In the genomic region with DNA sequence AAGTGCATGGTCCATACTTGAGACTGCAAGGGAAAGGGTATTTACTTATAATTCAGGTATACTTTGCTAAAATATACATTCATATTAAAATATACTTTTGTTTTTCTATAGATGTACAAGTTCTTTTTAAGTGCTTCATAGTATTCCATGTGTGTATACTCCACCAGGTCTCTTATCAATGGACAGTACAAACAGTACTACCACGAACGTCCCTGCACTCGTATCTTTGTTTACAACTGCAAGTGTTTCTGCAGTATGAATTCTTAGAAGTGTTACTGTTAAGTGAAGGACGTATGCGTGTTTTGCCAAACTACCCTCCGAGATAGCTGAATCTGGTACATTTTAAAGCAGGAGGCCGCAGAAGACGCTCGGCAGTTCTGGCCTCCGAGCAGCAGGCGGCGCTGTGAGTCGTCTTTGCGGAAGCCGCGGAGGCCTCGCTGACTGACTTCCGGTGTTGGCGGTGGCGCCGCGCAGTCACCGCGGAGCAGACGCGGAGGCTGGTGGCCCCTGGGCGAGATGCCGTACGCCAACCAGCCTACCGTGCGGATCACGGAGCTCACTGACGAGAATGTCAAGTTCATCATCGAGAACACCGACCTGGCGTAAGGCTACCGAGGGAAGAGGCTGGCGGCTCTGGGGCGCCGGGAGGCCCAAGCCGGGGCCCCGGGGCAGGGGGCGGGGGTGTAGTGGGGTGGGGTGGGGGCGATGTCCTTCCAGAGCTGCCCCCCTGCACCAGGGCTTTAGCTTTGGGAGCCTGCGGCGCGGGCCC, we compare ENCODE assay signal across 1 cellular context.
TF ChIP-seq lines count a peak whose summit lies in the region.

A gene (plus strand): TSS at position 471 of the 769 bp plus-strand sequence. CDS start 46 bp downstream, at position 517.

TF ChIP-seq in H1, 55 proteins besides CTCF, POLR2A, EP300 and RAD21 (continued from another document):
- TF ChIP-seq, protein P1, sequence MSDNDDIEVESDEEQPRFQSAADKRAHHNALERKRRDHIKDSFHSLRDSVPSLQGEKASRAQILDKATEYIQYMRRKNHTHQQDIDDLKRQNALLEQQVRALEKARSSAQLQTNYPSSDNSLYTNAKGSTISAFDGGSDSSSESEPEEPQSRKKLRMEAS (IDR thresholded peaks at IDR 0.05): peak; percentile 52
- TF ChIP-seq HDAC2 (IDR thresholded peaks at IDR 0.05; ENCODE audit: borderline replicate concordance in 1 of 2, low read depth in 2 of 2, low read length in 2 of 2) (no peak), KDM5A (IDR thresholded peaks at IDR 0.05; ENCODE audit: low read length) (0 out of 2 replicates have a peak, but pooled peaks have one; percentile 28), SAP30 (IDR thresholded peaks at IDR 0.05; ENCODE audit: insufficient read depth, insufficient replicate concordance, low read length) (no peak), FOSL1 (IDR thresholded peaks at IDR 0.05; ENCODE audit: insufficient read depth, low read depth, low read length) (no peak), CHD2 (IDR thresholded peaks at IDR 0.05; ENCODE audit: low read length) (peak; percentile 64; the same call in 1 of the 2 replicates), SRF (IDR thresholded peaks at IDR 0.05; ENCODE audit: low read depth, low read length) (0 out of 2 replicates have a peak, but pooled peaks have one; percentile 21), TAF1 (IDR thresholded peaks at IDR 0.05; ENCODE audit: low read depth, low read length) (peak; percentile 98), SP2 (IDR thresholded peaks at IDR 0.05; ENCODE audit: low read length) (peak; percentile 84), TCF12 (IDR thresholded peaks at IDR 0.05; ENCODE audit: low read depth, low read length) (0 out of 2 replicates have a peak, but pooled peaks have one; percentile 45), BRCA1 (IDR thresholded peaks at IDR 0.05; ENCODE audit: low read depth, low read length) (no peak), CHD1 (IDR thresholded peaks at IDR 0.05; ENCODE audit: low read depth, low read length) (no peak), ASH2L (IDR thresholded peaks at IDR 0.05; ENCODE audit: low read length) (peak; percentile 60), SIN3A (conservative IDR thresholded peaks at IDR 0.05 in 1 of 2, IDR thresholded peaks at IDR 0.05 in 1 of 2; ENCODE audit: low read depth in 1 of 2, low read length in 2 of 2) (peak; percentile 71 to 89; a peak in 3 of 4 replicates), SIX5 (IDR thresholded peaks at IDR 0.05; ENCODE audit: low read depth, low read length) (no peak), JUN (IDR thresholded peaks at IDR 0.05; ENCODE audit: low read depth, low read length) (no peak), KDM1A (IDR thresholded peaks at IDR 0.05; ENCODE audit: borderline replicate concordance, low read length) (no peak), TEAD4 (IDR thresholded peaks at IDR 0.05; ENCODE audit: low read depth, low read length) (0 out of 2 replicates have a peak, but pooled peaks have one; percentile 41), RBBP5 (IDR thresholded peaks at IDR 0.05; ENCODE audit: borderline replicate concordance, low read depth, low read length) (peak; percentile 91), PHF8 (conservative IDR thresholded peaks at IDR 0.05; ENCODE audit: low read depth, low read length) (peak; percentile 97), YY1 (IDR thresholded peaks at IDR 0.05; ENCODE audit: low read depth, low read length) (peak; percentile 42; the same call in 1 of the 2 replicates), POLR2AphosphoS5 (IDR thresholded peaks at IDR 0.05; ENCODE audit: low read depth, low read length) (peak; percentile 99), MAFK (IDR thresholded peaks at IDR 0.05; ENCODE audit: low read depth, low read length) (no peak), CREB1 (IDR thresholded peaks at IDR 0.05) (peak; percentile 58), CEBPB (IDR thresholded peaks at IDR 0.05; ENCODE audit: low read depth, low read length) (no peak), GABPA (IDR thresholded peaks at IDR 0.05; ENCODE audit: borderline replicate concordance, insufficient read depth, low read length) (peak; percentile 97), EZH2 (IDR thresholded peaks at IDR 0.05; ENCODE audit: low read depth, low read length, severe bottlenecking) (no peak), CTBP2 (IDR thresholded peaks at IDR 0.05; ENCODE audit: borderline replicate concordance, insufficient read depth, insufficient read length, low read length) (no peak), TBP (IDR thresholded peaks at IDR 0.05; ENCODE audit: low read depth, low read length) (peak; percentile 95), CBX5 (IDR thresholded peaks at IDR 0.05; ENCODE audit: low read depth, low read length) (no peak), RNF2 (IDR thresholded peaks at IDR 0.05; ENCODE audit: borderline replicate concordance, low read depth, low read length, missing control alignments, poor library complexity, severe bottlenecking) (no peak), SP1 (IDR thresholded peaks at IDR 0.05; ENCODE audit: low read depth, low read length) (0 out of 2 replicates have a peak, but pooled peaks have one; percentile 21), TAF7 (optimal IDR thresholded peaks at IDR 0.05; ENCODE audit: borderline replicate concordance, low read depth, low read length) (peak; percentile 95), SP4 (IDR thresholded peaks at IDR 0.05; ENCODE audit: low read length) (no peak), BCL11A (IDR thresholded peaks at IDR 0.05; ENCODE audit: low read depth in 2 of 2, low read length in 2 of 2) (no peak)
- TF ChIP-seq, protein P2, sequence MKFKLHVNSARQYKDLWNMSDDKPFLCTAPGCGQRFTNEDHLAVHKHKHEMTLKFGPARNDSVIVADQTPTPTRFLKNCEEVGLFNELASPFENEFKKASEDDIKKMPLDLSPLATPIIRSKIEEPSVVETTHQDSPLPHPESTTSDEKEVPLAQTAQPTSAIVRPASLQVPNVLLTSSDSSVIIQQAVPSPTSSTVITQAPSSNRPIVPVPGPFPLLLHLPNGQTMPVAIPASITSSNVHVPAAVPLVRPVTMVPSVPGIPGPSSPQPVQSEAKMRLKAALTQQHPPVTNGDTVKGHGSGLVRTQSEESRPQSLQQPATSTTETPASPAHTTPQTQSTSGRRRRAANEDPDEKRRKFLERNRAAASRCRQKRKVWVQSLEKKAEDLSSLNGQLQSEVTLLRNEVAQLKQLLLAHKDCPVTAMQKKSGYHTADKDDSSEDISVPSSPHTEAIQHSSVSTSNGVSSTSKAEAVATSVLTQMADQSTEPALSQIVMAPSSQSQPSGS (IDR thresholded peaks at IDR 0.05; ENCODE audit: low read length): no peak
- TF ChIP-seq, protein P3, sequence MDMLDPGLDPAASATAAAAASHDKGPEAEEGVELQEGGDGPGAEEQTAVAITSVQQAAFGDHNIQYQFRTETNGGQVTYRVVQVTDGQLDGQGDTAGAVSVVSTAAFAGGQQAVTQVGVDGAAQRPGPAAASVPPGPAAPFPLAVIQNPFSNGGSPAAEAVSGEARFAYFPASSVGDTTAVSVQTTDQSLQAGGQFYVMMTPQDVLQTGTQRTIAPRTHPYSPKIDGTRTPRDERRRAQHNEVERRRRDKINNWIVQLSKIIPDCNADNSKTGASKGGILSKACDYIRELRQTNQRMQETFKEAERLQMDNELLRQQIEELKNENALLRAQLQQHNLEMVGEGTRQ (IDR thresholded peaks at IDR 0.05; ENCODE audit: low read length): no peak
- TF ChIP-seq, protein P4, sequence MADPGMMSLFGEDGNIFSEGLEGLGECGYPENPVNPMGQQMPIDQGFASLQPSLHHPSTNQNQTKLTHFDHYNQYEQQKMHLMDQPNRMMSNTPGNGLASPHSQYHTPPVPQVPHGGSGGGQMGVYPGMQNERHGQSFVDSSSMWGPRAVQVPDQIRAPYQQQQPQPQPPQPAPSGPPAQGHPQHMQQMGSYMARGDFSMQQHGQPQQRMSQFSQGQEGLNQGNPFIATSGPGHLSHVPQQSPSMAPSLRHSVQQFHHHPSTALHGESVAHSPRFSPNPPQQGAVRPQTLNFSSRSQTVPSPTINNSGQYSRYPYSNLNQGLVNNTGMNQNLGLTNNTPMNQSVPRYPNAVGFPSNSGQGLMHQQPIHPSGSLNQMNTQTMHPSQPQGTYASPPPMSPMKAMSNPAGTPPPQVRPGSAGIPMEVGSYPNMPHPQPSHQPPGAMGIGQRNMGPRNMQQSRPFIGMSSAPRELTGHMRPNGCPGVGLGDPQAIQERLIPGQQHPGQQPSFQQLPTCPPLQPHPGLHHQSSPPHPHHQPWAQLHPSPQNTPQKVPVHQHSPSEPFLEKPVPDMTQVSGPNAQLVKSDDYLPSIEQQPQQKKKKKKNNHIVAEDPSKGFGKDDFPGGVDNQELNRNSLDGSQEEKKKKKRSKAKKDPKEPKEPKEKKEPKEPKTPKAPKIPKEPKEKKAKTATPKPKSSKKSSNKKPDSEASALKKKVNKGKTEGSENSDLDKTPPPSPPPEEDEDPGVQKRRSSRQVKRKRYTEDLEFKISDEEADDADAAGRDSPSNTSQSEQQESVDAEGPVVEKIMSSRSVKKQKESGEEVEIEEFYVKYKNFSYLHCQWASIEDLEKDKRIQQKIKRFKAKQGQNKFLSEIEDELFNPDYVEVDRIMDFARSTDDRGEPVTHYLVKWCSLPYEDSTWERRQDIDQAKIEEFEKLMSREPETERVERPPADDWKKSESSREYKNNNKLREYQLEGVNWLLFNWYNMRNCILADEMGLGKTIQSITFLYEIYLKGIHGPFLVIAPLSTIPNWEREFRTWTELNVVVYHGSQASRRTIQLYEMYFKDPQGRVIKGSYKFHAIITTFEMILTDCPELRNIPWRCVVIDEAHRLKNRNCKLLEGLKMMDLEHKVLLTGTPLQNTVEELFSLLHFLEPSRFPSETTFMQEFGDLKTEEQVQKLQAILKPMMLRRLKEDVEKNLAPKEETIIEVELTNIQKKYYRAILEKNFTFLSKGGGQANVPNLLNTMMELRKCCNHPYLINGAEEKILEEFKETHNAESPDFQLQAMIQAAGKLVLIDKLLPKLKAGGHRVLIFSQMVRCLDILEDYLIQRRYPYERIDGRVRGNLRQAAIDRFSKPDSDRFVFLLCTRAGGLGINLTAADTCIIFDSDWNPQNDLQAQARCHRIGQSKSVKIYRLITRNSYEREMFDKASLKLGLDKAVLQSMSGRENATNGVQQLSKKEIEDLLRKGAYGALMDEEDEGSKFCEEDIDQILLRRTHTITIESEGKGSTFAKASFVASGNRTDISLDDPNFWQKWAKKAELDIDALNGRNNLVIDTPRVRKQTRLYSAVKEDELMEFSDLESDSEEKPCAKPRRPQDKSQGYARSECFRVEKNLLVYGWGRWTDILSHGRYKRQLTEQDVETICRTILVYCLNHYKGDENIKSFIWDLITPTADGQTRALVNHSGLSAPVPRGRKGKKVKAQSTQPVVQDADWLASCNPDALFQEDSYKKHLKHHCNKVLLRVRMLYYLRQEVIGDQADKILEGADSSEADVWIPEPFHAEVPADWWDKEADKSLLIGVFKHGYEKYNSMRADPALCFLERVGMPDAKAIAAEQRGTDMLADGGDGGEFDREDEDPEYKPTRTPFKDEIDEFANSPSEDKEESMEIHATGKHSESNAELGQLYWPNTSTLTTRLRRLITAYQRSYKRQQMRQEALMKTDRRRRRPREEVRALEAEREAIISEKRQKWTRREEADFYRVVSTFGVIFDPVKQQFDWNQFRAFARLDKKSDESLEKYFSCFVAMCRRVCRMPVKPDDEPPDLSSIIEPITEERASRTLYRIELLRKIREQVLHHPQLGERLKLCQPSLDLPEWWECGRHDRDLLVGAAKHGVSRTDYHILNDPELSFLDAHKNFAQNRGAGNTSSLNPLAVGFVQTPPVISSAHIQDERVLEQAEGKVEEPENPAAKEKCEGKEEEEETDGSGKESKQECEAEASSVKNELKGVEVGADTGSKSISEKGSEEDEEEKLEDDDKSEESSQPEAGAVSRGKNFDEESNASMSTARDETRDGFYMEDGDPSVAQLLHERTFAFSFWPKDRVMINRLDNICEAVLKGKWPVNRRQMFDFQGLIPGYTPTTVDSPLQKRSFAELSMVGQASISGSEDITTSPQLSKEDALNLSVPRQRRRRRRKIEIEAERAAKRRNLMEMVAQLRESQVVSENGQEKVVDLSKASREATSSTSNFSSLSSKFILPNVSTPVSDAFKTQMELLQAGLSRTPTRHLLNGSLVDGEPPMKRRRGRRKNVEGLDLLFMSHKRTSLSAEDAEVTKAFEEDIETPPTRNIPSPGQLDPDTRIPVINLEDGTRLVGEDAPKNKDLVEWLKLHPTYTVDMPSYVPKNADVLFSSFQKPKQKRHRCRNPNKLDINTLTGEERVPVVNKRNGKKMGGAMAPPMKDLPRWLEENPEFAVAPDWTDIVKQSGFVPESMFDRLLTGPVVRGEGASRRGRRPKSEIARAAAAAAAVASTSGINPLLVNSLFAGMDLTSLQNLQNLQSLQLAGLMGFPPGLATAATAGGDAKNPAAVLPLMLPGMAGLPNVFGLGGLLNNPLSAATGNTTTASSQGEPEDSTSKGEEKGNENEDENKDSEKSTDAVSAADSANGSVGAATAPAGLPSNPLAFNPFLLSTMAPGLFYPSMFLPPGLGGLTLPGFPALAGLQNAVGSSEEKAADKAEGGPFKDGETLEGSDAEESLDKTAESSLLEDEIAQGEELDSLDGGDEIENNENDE (IDR thresholded peaks at IDR 0.05; ENCODE audit: insufficient replicate concordance, low read length): no peak
